In the genomic region with DNA sequence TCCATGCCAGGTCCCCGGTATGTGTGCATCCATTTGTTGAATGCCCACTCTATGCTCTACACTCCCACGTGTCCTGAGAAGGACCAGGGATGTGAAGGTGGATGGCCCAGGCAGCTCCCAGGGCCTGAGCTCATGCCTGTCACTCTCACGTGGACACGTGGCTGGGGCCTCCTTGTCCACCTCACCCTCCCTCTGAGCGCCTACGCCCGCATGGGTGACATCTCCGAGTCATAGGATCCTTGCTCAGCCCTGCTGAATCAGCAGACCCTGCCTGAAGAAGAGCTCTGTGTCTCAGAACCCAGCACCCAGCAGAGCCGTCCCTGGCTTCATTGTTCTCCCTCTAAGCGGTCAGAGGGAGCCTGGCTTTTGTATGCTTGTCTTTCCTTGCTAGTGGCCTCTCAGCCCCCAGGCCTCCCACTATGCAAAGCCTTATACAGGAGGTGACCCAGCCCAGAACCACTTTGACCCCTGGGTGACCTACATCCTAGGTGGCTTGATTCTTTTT, we compare ENCODE assay signal across 9 cellular contexts.
DNase-seq lines count a peak whose midpoint lies in the region; ATAC-seq, FAIRE-seq and TF ChIP-seq lines count a peak whose summit lies in the region.
"Had no signal": no experiment of that assay in that cellular context is flagged by ENCODE, and none has a peak within 500 bp of the region (broad histone marks: within the 10 kb centered on the region; RNA-seq: fewer than 3 reads in every experiment).

No MANE protein-coding gene starts in this region.

- intact Hi-C loops in head of caudate nucleus (cut with DNase I): no loop called here

- ATAC-seq in HG03342 (IDR thresholded peaks at IDR 0.05; ENCODE audit: unreplicated experiment) (no peak), HG02759 (IDR thresholded peaks at IDR 0.05; ENCODE audit: unreplicated experiment) (no peak)

- no peak for FAIRE-seq in GM12892 (lab: Jason Lieb, UNC)

- TF ChIP-seq POLR2A in GM12892 (IDR thresholded peaks at IDR 0.05; ENCODE audit: low read depth, low read length): no peak

- DNase-seq in ELR (ENCODE audit: low read depth) (peak; percentile 74), SK-N-DZ (ENCODE audit: low spot score) (peak; percentile 82), head of caudate nucleus (peak in 39 of 42 donors; percentile 43 to 87 (median 71)), pons (ENCODE audit: low spot score) (peak; percentile 95), GM12892 (ENCODE audit: insufficient read length) (no peak)
- no peak for DNase-seq in stimulated activated naive CD4-positive, alpha-beta T cell (lab: John Stamatoyannopoulos, UW)
- DNase-seq: Kasumi-1 had no signal

Comparison
In these comparisons a context has a peak if more than half of its experiments do, and no peak if none do; other contexts are left out.
1. DNase-seq: peak in ELR (single experiment), SK-N-DZ (single experiment), head of caudate nucleus (39 of 42) and pons (single experiment); none in GM12892 (single experiment) and stimulated activated naive CD4-positive, alpha-beta T cell (0 of 6).